12 cellular contexts compared by ENCODE assay signal in the genomic region with DNA sequence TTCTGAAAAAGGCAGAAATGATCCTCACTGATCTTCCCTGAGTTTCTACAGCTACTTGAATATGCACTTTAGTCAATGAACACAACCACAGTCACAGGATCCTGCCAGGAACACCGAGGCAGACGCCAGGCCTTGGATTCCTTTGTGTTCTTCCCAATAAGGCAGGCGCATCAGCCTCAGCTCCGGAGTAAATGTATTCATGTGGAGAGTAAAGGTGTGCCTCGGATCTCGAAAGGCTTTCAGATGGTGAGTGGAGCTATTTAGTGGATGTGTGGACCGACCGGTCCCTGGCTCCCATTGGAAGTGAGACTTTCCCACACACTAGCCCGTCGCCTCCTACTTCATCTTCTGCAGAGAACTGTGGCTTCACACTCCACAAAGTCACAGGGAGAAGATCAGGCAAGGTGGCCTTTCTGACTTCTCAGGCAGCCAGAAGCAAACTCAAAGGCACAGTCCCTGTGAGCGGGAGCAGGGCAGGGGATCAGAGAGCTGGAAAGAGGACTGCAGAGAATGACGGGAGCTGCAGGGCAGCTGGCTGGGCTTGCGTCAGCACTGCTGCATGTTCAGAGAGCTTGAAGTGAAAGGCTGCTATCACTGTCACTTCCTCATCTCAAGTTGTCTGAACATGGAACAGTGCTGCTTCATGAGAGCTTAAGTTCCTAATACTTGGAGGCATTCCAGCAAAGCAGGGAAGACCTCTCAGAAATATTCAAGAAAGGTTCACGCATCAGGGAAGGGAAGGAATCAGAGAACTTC. TPM values are rescaled to one million over a fixed set of nuclear protein-coding genes. Genes with fewer than 3 reads are reported as not detected.
DNase-seq lines count a peak whose midpoint lies in the region; ATAC-seq and TF ChIP-seq lines count a peak whose summit lies in the region.
"Had no signal": no experiment of that assay in that cellular context is flagged by ENCODE, and none has a peak within 500 bp of the region (broad histone marks: within the 10 kb centered on the region; RNA-seq: fewer than 3 reads in every experiment).

No MANE protein-coding gene starts in this region.

- ATAC-seq in HG02852 (IDR thresholded peaks at IDR 0.05; ENCODE audit: unreplicated experiment) (peak; percentile 40), left cardiac atrium (peak; percentile 74 to 80), psoas muscle (peak; percentile 67 to 80 (median 76)), GM21390 (IDR thresholded peaks at IDR 0.05; ENCODE audit: unreplicated experiment) (no peak)

- peak; percentile 36 for DNase-seq in left cardiac atrium
- DNase-seq in psoas muscle = peak; percentile 32 to 55
- DNase-seq in NCI-H2107 (lab: John Stamatoyannopoulos, UW) = no peak
- DNase-seq in stimulated activated CD4-positive, alpha-beta T cell treated with anti-CD3 and anti-CD28 coated beads, Interleukin-2, amount 100 ng/mL, for 24 hours = no peak
- no peak for DNase-seq in DMS114 treated with DMSO at 0.1 percent for 48 hours (lab: John Stamatoyannopoulos, UW; ENCODE audit: unreplicated experiment)
- DNase-seq: activated naive CD8-positive, alpha-beta T cell treated with anti-CD3 and anti-CD28 coated beads, Interleukin-2, amount 10 ng/mL, durations not matched to agents 7 days and 5 days; glutamatergic neuron; NCI-H82 had no signal

- H3K27ac ChIP-seq in OCI-LY3 (ENCODE audit: low read length) (peak overlapping the region; percentile 67), psoas muscle (no peak overlapping the region)
- H3K27ac ChIP-seq: skin epidermis had no signal

- H3K4me1 ChIP-seq in OCI-LY3 (ENCODE audit: low read length) (peaks cover 46% of the 10 kb centered on the region), psoas muscle (no peaks in the 10 kb centered on the region)

- no peak overlapping the region for H2AFZ ChIP-seq in OCI-LY3 (ENCODE audit: low read depth, low read length)

- H3K36me3 ChIP-seq in OCI-LY3 (replicated peaks; ENCODE audit: low read depth, low read length) (peaks cover 17% of the 10 kb centered on the region), psoas muscle (ENCODE audit: insufficient read depth in 1 of 2, low read depth in 1 of 2) (peaks cover 6 to 22% of the 10 kb centered on the region in 2 donors)

- WGBS in psoas muscle, 3 donors = 81 to 89% (median 84%) methylated on average over 14 of the region's 14 CpGs

- no peaks in the 10 kb centered on the region for H3K27me3 ChIP-seq in OCI-LY3 (ENCODE audit: low read depth, low read length)
- H3K27me3 ChIP-seq in psoas muscle (ENCODE audit: insufficient read depth in 3 of 3, low read length in 2 of 3) = no peaks in the 10 kb centered on the region

- TF ChIP-seq CTCF in OCI-LY3 (IDR thresholded peaks at IDR 0.05; ENCODE audit: low read depth, low read length) = no peak
- TF ChIP-seq CTCF in psoas muscle (IDR thresholded peaks at IDR 0.05) = no peak

- intact Hi-C loops in left cardiac atrium (cut with DNase I) (no loop called here), psoas muscle (cut with DNase I) (no loop called here)

- peak overlapping the region; percentile 40; the same call in 1 of the 2 replicates for H3K9ac ChIP-seq in OCI-LY3 (ENCODE audit: low read length)

- H3K4me3 ChIP-seq in OCI-LY3 (ENCODE audit: low read length) (peak overlapping the region; percentile 60), psoas muscle (no peak overlapping the region)
- H3K4me3 ChIP-seq: skin epidermis had no signal

- peaks cover 94% of the 10 kb centered on the region for H3K79me2 ChIP-seq in OCI-LY3 (ENCODE audit: low read length)

- H4K20me1 ChIP-seq in OCI-LY3 (ENCODE audit: insufficient read depth, low read length) = peaks cover 21% of the 10 kb centered on the region

- H3K4me2 ChIP-seq in OCI-LY3 (ENCODE audit: low read length) = peak overlapping the region; percentile 90

- no peaks in the 10 kb centered on the region for H3K9me3 ChIP-seq in OCI-LY3 (ENCODE audit: insufficient read depth, low read length)
- H3K9me3 ChIP-seq in psoas muscle = no peaks in the 10 kb centered on the region

RNA-seq across cellular contexts. Expression of gene TGFBRAP1, which starts 20.6 kb away (rescaled TPM):
- total RNA-seq in left cardiac atrium (10 to 100 TPM; 11.2 to 12.7 TPM), psoas muscle (10 to 100 TPM; 13.3 to 21.4 (median 16.8) TPM)
- polyA plus RNA-seq in psoas muscle = 10 to 100 TPM in 1 of 3 donors, 1 to 10 TPM in 2; 5.4 to 18.2 (median 8.8) TPM

RNA-seq across cellular contexts. Expression of gene C2orf49, which starts 28.4 kb away (rescaled TPM):
- total RNA-seq in left cardiac atrium (10 to 100 TPM; 15.6 to 16.2 TPM), psoas muscle (10 to 100 TPM; 14.8 to 19.4 (median 15.5) TPM)
- polyA plus RNA-seq in psoas muscle = 10 to 100 TPM; 13.2 to 24.6 (median 14.3) TPM

Comparison
In these comparisons a context has a peak if more than half of its experiments do, and no peak if none do; other contexts are left out.
1. DNase-seq: peak in left cardiac atrium (single experiment) and psoas muscle (2 of 2); none in NCI-H2107 (single experiment), stimulated activated CD4-positive, alpha-beta T cell treated with anti-CD3 and anti-CD28 coated beads, Interleukin-2, amount 100 ng/mL, for 24 hours (0 of 2) and DMS114 treated with DMSO at 0.1 percent for 48 hours (single experiment).